Comparison of ENCODE assay signal across 8 cellular contexts in genomic region chr4:173990126-173990878, GRCh38.
DNase-seq lines count a peak whose midpoint lies in the region; ATAC-seq and TF ChIP-seq lines count a peak whose summit lies in the region.

No MANE protein-coding gene starts in this region.

- DNase-seq in Right ventricle myocardium inferior (ENCODE audit: missing footprints) (no peak), cardiac septum (ENCODE audit: low spot score) (no peak), OCI-M1 (lab: John Stamatoyannopoulos, UW) (peak; percentile 82), fibroblast of villous mesenchyme (ENCODE audit: low read depth) (peak; percentile 83), retinal pigment epithelial cell (ENCODE audit: low read depth) (no peak)
- DNase-seq in activated effector memory CD4-positive, alpha-beta T cell treated with Interleukin-2 at 50 U/mL for 16 hours, result no peak

- TF ChIP-seq CTCF in fibroblast of villous mesenchyme (IDR thresholded peaks at IDR 0.05; ENCODE audit: insufficient read depth, low read depth, low read length) (peak; percentile 83), retinal pigment epithelial cell (conservative IDR thresholded peaks at IDR 0.05; ENCODE audit: low read depth, low read length) (peak; percentile 80)

- H3K4me3 ChIP-seq in fibroblast of villous mesenchyme (ENCODE audit: low read depth, low read length) (no peak overlapping the region), retinal pigment epithelial cell (ENCODE audit: low read length) (no peak overlapping the region)

- ATAC-seq in Right ventricle myocardium inferior (peak; percentile 81), HG03095 (IDR thresholded peaks at IDR 0.05; ENCODE audit: unreplicated experiment) (no peak), HG03039 (IDR thresholded peaks at IDR 0.05; ENCODE audit: unreplicated experiment) (no peak)

- intact Hi-C loops in Right ventricle myocardium inferior (cut with DNase I) (loop anchor here (5.0 to 10.0 kb wide), 4 partner anchors 132 to 566 kb away; no protein-coding TSS in a partner anchor), cardiac septum (cut with DNase I) (loop anchor here (2.0 to 5.0 kb wide), 5 partner anchors 130 to 484 kb away; no protein-coding TSS in a partner anchor)

Comparison
In these comparisons a context has a peak if more than half of its experiments do, and no peak if none do; other contexts are left out.
1. DNase-seq: peak in OCI-M1 (single experiment) and fibroblast of villous mesenchyme (single experiment); none in Right ventricle myocardium inferior (single experiment), cardiac septum (single experiment), retinal pigment epithelial cell (single experiment) and activated effector memory CD4-positive, alpha-beta T cell treated with Interleukin-2 at 50 U/mL for 16 hours (single experiment).